In the genomic region with DNA sequence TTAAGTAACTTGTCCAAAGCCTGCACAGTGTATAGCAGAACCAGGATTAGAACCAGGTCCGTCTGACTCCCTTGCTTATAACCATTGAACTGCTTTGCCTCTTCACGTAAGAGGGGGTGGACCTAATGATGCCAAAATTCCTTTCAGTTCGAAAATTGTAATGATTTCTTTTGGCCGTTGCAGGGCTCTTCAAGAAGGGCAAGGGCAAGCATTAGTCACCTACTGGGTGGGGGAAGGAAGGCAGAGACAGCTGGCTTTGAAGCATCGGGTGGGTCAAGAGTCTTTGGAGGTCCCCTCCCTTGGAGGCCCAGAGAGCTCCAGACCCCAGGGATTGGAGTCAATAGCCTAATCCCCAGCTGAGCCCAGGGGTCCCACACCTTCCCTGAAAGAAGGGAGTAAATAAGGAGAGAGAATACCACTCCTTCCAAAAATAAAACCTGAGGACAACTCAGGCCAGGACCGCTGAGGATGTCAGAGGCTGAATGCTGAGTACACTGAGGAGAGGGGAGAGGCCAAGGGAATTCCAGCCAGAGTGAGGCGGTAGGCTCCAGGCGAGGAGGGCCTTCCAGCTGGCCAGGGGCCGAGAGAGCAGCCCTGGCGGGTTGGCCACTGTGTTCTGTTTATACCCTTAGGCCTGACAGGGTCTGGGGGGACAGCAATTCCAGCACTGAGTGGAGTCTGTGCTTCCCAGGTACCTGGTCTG, we compare ENCODE assay signal across 9 cellular contexts. TPM values are rescaled to one million over a fixed set of nuclear protein-coding genes. Genes with fewer than 3 reads are reported as not detected.
DNase-seq lines count a peak whose midpoint lies in the region; ATAC-seq and TF ChIP-seq lines count a peak whose summit lies in the region.
"Had no signal": no experiment of that assay in that cellular context is flagged by ENCODE, and none has a peak within 500 bp of the region (broad histone marks: within the 10 kb centered on the region; RNA-seq: fewer than 3 reads in every experiment).

No MANE protein-coding gene starts in this region.

- H3K9ac ChIP-seq in muscle layer of colon (ENCODE audit: low read length) = no peak overlapping the region

- no peak for TF ChIP-seq POLR2A in esophagus muscularis mucosa (IDR thresholded peaks at IDR 0.05; ENCODE audit: low read depth)
- TF ChIP-seq POLR2A in vagina (IDR thresholded peaks at IDR 0.05) = no peak

- H3K36me3 ChIP-seq in right atrium auricular region = no peaks in the 10 kb centered on the region
- H3K36me3 ChIP-seq in esophagus muscularis mucosa = no peaks in the 10 kb centered on the region
- H3K36me3 ChIP-seq in muscle layer of colon (ENCODE audit: insufficient read depth, low read length) = no peaks in the 10 kb centered on the region
- no peaks in the 10 kb centered on the region for H3K36me3 ChIP-seq in vagina

- intact Hi-C loops in Right ventricle myocardium superior (cut with DNase I) (no loop called here), esophagus muscularis mucosa (cut with DNase I) (no loop called here), vagina (cut with DNase I) (loop anchor here (5.0 kb wide), 1 partner anchor 49 kb away; no protein-coding TSS in a partner anchor)

- TF ChIP-seq EP300 in esophagus muscularis mucosa (IDR thresholded peaks at IDR 0.05) = no peak

- H3K27ac ChIP-seq in right atrium auricular region (no peak overlapping the region), esophagus muscularis mucosa (replicated peaks in 1 of 4) (peak overlapping the region; percentile 42 to 73 (median 64)), muscle layer of colon (ENCODE audit: low read depth, low read length) (peak overlapping the region; percentile 38), vagina (peak overlapping the region; percentile 89)

- WGBS in esophagus muscularis mucosa = 46% methylated on average over 10 of the region's 10 CpGs

- no peak overlapping the region for H3K4me3 ChIP-seq in right atrium auricular region
- no peak overlapping the region for H3K4me3 ChIP-seq in esophagus muscularis mucosa
- H3K4me3 ChIP-seq in muscle layer of colon (ENCODE audit: low read depth in 1 of 2, low read length in 2 of 2) = no peak overlapping the region
- H3K4me3 ChIP-seq in vagina = no peak overlapping the region
- H3K4me3 ChIP-seq: dorsolateral prefrontal cortex had no signal

- H3K27me3 ChIP-seq in right atrium auricular region (no peaks in the 10 kb centered on the region), esophagus muscularis mucosa (peaks cover 0 to 3% (median 0%) of the 10 kb centered on the region in 4 donors), muscle layer of colon (ENCODE audit: control insufficient read depth in 1 of 2, insufficient read depth in 2 of 2, low read length in 2 of 2) (no peaks in the 10 kb centered on the region), vagina (no peaks in the 10 kb centered on the region)

- H3K9me3 ChIP-seq in right atrium auricular region (no peaks in the 10 kb centered on the region), esophagus muscularis mucosa (no peaks in the 10 kb centered on the region), muscle layer of colon (ENCODE audit: low read length) (no peaks in the 10 kb centered on the region), vagina (no peaks in the 10 kb centered on the region)

- TF ChIP-seq CTCF in right atrium auricular region (IDR thresholded peaks at IDR 0.05) = no peak
- TF ChIP-seq CTCF in esophagus muscularis mucosa (IDR thresholded peaks at IDR 0.05) = no peak
- no peak for TF ChIP-seq CTCF in vagina (IDR thresholded peaks at IDR 0.05)

- H3K4me1 ChIP-seq in right atrium auricular region (peaks cover 0 to 52% of the 10 kb centered on the region in 2 donors), esophagus muscularis mucosa (peaks cover 36 to 55% (median 53%) of the 10 kb centered on the region in 4 donors), muscle layer of colon (ENCODE audit: insufficient read depth, low read length) (peaks cover 42% of the 10 kb centered on the region), vagina (peaks cover 69% of the 10 kb centered on the region)

- peak; percentile 45 for ATAC-seq in Right ventricle myocardium superior (ENCODE audit: poor library complexity)
- no peak for ATAC-seq in GM18909 (IDR thresholded peaks at IDR 0.05; ENCODE audit: poor library complexity, unreplicated experiment)
- ATAC-seq in HG02571 (IDR thresholded peaks at IDR 0.05; ENCODE audit: unreplicated experiment) = no peak

- DNase-seq in Right ventricle myocardium superior = no peak
- DNase-seq in right atrium auricular region (ENCODE audit: low spot score) = no peak
- DNase-seq in esophagus muscularis mucosa (ENCODE audit: extremely low spot score) = no peak
- DNase-seq in vagina (ENCODE audit: extremely low spot score in 2 of 2) = no peak
- DNase-seq in MV-4-11 (lab: John Stamatoyannopoulos, UW) = no peak
- DNase-seq: dorsolateral prefrontal cortex had no signal

RNA-seq across cellular contexts. Expression of a gene that starts 14.1 kb away (rescaled TPM):
- total RNA-seq in Right ventricle myocardium superior = 69.2 TPM
- total RNA-seq in right atrium auricular region = 10 to 100 TPM in 1 of 2 donors, 1 to 10 TPM in 1; 5.4 to 15.1 TPM
- total RNA-seq in esophagus muscularis mucosa = 1 to 10 TPM; 1.3 to 8.7 (median 3.7) TPM
- total RNA-seq in vagina = 11.8 TPM

RNA-seq across cellular contexts. Expression of a gene that starts 55.7 kb away (rescaled TPM):
- total RNA-seq in Right ventricle myocardium superior (65.8 TPM), right atrium auricular region (100 to 1,000 TPM in 1 of 2 donors, 10 to 100 TPM in 1; 91.7 to 116 TPM), esophagus muscularis mucosa (10 to 100 TPM; 39.4 to 85.8 (median 55.4) TPM), vagina (78.8 TPM)

Comparison
In these comparisons a context has a peak if more than half of its experiments do, and no peak if none do; other contexts are left out.
1. H3K27ac ChIP-seq: peak in esophagus muscularis mucosa (4 of 4), muscle layer of colon (single experiment) and vagina (single experiment); none in right atrium auricular region (0 of 2).